Comparison of ENCODE assay signal across 9 cellular contexts in the genomic region with DNA sequence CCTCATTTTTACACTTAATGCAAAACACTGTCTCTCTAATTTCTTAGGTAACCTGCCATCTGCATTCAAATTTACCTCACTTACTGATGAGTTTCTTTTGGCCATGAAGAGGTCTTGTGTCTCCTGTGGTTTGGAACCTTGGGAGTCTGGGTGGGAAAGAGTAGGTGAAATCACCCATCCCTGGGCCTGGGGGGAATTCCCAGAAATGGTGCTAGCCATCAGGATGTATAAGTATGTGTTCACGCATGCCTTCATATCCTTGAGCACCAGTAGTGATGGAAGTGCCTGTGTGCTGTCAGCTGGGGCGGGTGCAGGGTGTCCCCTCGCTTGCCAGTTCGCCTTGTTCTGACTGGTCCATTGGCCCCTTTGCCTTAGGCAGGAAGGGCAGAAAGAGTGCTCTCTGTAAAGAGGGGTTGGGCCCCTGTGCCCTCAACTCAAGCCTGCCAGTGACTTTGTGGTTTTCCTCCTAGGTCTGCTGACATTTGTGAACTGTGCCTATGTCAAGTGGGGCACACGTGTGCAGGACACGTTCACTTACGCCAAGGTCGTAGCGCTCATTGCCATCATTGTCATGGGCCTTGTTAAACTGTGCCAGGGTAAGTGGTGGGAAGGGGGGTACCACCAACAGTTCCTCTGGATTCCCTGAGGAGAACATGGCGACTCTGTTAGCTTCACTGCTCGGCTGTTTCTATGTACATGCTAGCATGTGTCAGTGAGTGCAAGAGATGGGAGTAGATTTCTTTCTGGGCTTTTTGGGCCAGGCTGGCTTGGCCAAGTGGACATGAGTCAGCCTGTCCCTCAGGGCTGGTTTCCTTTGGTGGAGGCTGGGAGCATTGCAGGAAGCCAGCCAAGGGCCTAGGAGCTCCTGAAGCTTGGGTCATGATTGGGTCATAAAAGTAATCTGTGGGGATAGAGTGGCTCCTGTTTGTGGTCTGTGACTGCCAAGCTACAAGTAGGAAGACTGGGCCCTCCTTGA. TPM values are rescaled to one million over a fixed set of nuclear protein-coding genes. Genes with fewer than 3 reads are reported as not detected.
DNase-seq lines count a peak whose midpoint lies in the region; ATAC-seq and TF ChIP-seq lines count a peak whose summit lies in the region.
"Had no signal": no experiment of that assay in that cellular context is flagged by ENCODE, and none has a peak within 500 bp of the region (broad histone marks: within the 10 kb centered on the region; RNA-seq: fewer than 3 reads in every experiment).

No MANE protein-coding gene starts in this region.

- WGBS in prostate gland, result 89% methylated on average over 11 of the region's 11 CpGs

- no peaks in the 10 kb centered on the region for H3K27me3 ChIP-seq in prostate gland (replicated peaks; ENCODE audit: insufficient read depth)

- H3K4me3 ChIP-seq in prostate gland, result no peak overlapping the region

- ATAC-seq in GM19397 (IDR thresholded peaks at IDR 0.05; ENCODE audit: unreplicated experiment) (no peak), HG03469 (IDR thresholded peaks at IDR 0.05; ENCODE audit: unreplicated experiment) (no peak)

- peaks cover 75% of the 10 kb centered on the region for H3K36me3 Mint-ChIP-seq in activated CD4-positive, alpha-beta memory T cell treated with anti-CD3 and anti-CD28 coated beads, Interleukin-2, amount 10 ng/mL, durations not matched to agents 7 days and 5 days (ENCODE audit: low read depth)
- peaks cover 68% of the 10 kb centered on the region for H3K36me3 Mint-ChIP-seq in stimulated activated naive CD8-positive, alpha-beta T cell treated with anti-CD3 and anti-CD28 coated beads, Interleukin-15, Interleukin-2, amounts not matched to agents 100 ng/mL and 50 ng/mL, for 24 hours (ENCODE audit: low read depth)

- peak overlapping the region; percentile 38 for H3K4me3 Mint-ChIP-seq in activated CD4-positive, alpha-beta memory T cell treated with anti-CD3 and anti-CD28 coated beads, Interleukin-2, amount 10 ng/mL, durations not matched to agents 7 days and 5 days
- H3K4me3 Mint-ChIP-seq in stimulated activated naive CD8-positive, alpha-beta T cell treated with anti-CD3 and anti-CD28 coated beads, Interleukin-15, Interleukin-2, amounts not matched to agents 100 ng/mL and 50 ng/mL, for 24 hours, result peak overlapping the region; percentile 50

- H3K27ac ChIP-seq in prostate gland, result peak overlapping the region in 1 of 2 donors; percentile 6

- peak overlapping the region; percentile 92 for H3K27ac Mint-ChIP-seq in activated CD4-positive, alpha-beta memory T cell treated with anti-CD3 and anti-CD28 coated beads, Interleukin-2, amount 10 ng/mL, durations not matched to agents 7 days and 5 days
- H3K27ac Mint-ChIP-seq in stimulated activated naive CD8-positive, alpha-beta T cell treated with anti-CD3 and anti-CD28 coated beads, Interleukin-15, Interleukin-2, amounts not matched to agents 100 ng/mL and 50 ng/mL, for 24 hours, result peak overlapping the region; percentile 92

- DNase-seq in HPDE6-E6E7 (ENCODE audit: extremely low spot score) (peak; percentile 72), foreskin melanocyte (peak; percentile 64), prostate gland (ENCODE audit: low spot score) (no peak), NK-92 (lab: John Stamatoyannopoulos, UW; ENCODE audit: unreplicated experiment) (no peak)
- DNase-seq in activated CD4-positive, alpha-beta memory T cell treated with anti-CD3 and anti-CD28 coated beads, Interleukin-2, amount 10 ng/mL, durations not matched to agents 7 days and 5 days, result peak; percentile 63
- DNase-seq: KBM-7 had no signal

- no peaks in the 10 kb centered on the region for H3K27me3 Mint-ChIP-seq in activated CD4-positive, alpha-beta memory T cell treated with anti-CD3 and anti-CD28 coated beads, Interleukin-2, amount 10 ng/mL, durations not matched to agents 7 days and 5 days
- H3K27me3 Mint-ChIP-seq in stimulated activated naive CD8-positive, alpha-beta T cell treated with anti-CD3 and anti-CD28 coated beads, Interleukin-15, Interleukin-2, amounts not matched to agents 100 ng/mL and 50 ng/mL, for 24 hours, result no peaks in the 10 kb centered on the region

- no peak for TF ChIP-seq CTCF in prostate gland (IDR thresholded peaks at IDR 0.05)

- intact Hi-C loops in prostate gland (cut with DNase I), result no loop called here

- CTCF ChIA-PET in activated CD4-positive, alpha-beta memory T cell treated with anti-CD3 and anti-CD28 coated beads, Interleukin-2, amount 10 ng/mL, durations not matched to agents 7 days and 5 days (lab: Charles Lee), result interaction anchor here (1.0 to 15.3 kb wide), 4 partner anchors 15 to 42 kb away, joined by 5 to 243 read pairs (median 26); partner anchors contain the start of genes PRMT7, SLC7A6 and SLC7A6OS

- H3K36me3 ChIP-seq in prostate gland, result peaks cover 0 to 4% of the 10 kb centered on the region in 2 donors

- TF ChIP-seq POLR2A in prostate gland (IDR thresholded peaks at IDR 0.05), result no peak

- peaks cover 94% of the 10 kb centered on the region for H3K4me1 Mint-ChIP-seq in activated CD4-positive, alpha-beta memory T cell treated with anti-CD3 and anti-CD28 coated beads, Interleukin-2, amount 10 ng/mL, durations not matched to agents 7 days and 5 days
- peaks cover 98% of the 10 kb centered on the region for H3K4me1 Mint-ChIP-seq in stimulated activated naive CD8-positive, alpha-beta T cell treated with anti-CD3 and anti-CD28 coated beads, Interleukin-15, Interleukin-2, amounts not matched to agents 100 ng/mL and 50 ng/mL, for 24 hours (ENCODE audit: low read depth)

- no peaks in the 10 kb centered on the region for H3K9me3 Mint-ChIP-seq in activated CD4-positive, alpha-beta memory T cell treated with anti-CD3 and anti-CD28 coated beads, Interleukin-2, amount 10 ng/mL, durations not matched to agents 7 days and 5 days
- H3K9me3 Mint-ChIP-seq in stimulated activated naive CD8-positive, alpha-beta T cell treated with anti-CD3 and anti-CD28 coated beads, Interleukin-15, Interleukin-2, amounts not matched to agents 100 ng/mL and 50 ng/mL, for 24 hours, result no peaks in the 10 kb centered on the region

- POLR2A ChIA-PET in activated CD4-positive, alpha-beta memory T cell treated with anti-CD3 and anti-CD28 coated beads, Interleukin-2, amount 10 ng/mL, durations not matched to agents 7 days and 5 days (lab: Charles Lee), result interaction anchor here (0.9 to 9.9 kb wide), 9 partner anchors 11 to 68 kb away, joined by 3 to 85 read pairs (median 13); partner anchors contain the start of genes PRMT7, SLC7A6 and SLC7A6OS

- H3K4me1 ChIP-seq in prostate gland (replicated peaks), result no peaks in the 10 kb centered on the region

- H3K9me3 ChIP-seq in prostate gland, result no peaks in the 10 kb centered on the region

RNA-seq across cellular contexts. Expression of gene SLC7A6OS, which starts 23.2 kb away (rescaled TPM):
- total RNA-seq in activated CD4-positive, alpha-beta memory T cell treated with anti-CD3 and anti-CD28 coated beads, Interleukin-2, amount 10 ng/mL, durations not matched to agents 7 days and 5 days, result 10 to 100 TPM; 30.4 to 31.2 TPM
- total RNA-seq in prostate gland, result 10 to 100 TPM in 1 of 2 donors, 1 to 10 TPM in 1; 10.0 to 23.6 TPM

RNA-seq across cellular contexts. Expression of gene SLC7A6, which starts 23.2 kb away (rescaled TPM):
- total RNA-seq in activated CD4-positive, alpha-beta memory T cell treated with anti-CD3 and anti-CD28 coated beads, Interleukin-2, amount 10 ng/mL, durations not matched to agents 7 days and 5 days, result 10 to 100 TPM; 66.7 to 68.9 TPM
- total RNA-seq in prostate gland, result 10 to 100 TPM; 12.8 to 30.5 TPM

RNA-seq across cellular contexts. Expression of gene PRMT7, which starts 23.3 kb away (rescaled TPM):
- total RNA-seq in activated CD4-positive, alpha-beta memory T cell treated with anti-CD3 and anti-CD28 coated beads, Interleukin-2, amount 10 ng/mL, durations not matched to agents 7 days and 5 days, result 10 to 100 TPM; 50.4 to 52.2 TPM
- total RNA-seq in prostate gland, result 10 to 100 TPM; 45.2 to 77.9 TPM

RNA-seq across cellular contexts. Expression of gene PLA2G15, which starts 42.4 kb away (rescaled TPM):
- total RNA-seq in activated CD4-positive, alpha-beta memory T cell treated with anti-CD3 and anti-CD28 coated beads, Interleukin-2, amount 10 ng/mL, durations not matched to agents 7 days and 5 days, result 1 to 10 TPM; 7.4 to 7.5 TPM
- total RNA-seq in prostate gland, result 10 to 100 TPM; 15.7 to 39.5 TPM

RNA-seq across cellular contexts. Expression of gene ESRP2, which starts 51.6 kb away (rescaled TPM):
- total RNA-seq in activated CD4-positive, alpha-beta memory T cell treated with anti-CD3 and anti-CD28 coated beads, Interleukin-2, amount 10 ng/mL, durations not matched to agents 7 days and 5 days, result not detected
- 10 to 100 TPM; 24.5 to 48.1 TPM for total RNA-seq in prostate gland

Comparison
In these comparisons a context has a peak if more than half of its experiments do, and no peak if none do; other contexts are left out.
1. DNase-seq: peak in HPDE6-E6E7 (single experiment), activated CD4-positive, alpha-beta memory T cell treated with anti-CD3 and anti-CD28 coated beads, Interleukin-2, amount 10 ng/mL, durations not matched to agents 7 days and 5 days (single experiment) and foreskin melanocyte (single experiment); none in prostate gland (single experiment) and NK-92 (single experiment).